9 cellular contexts compared by ENCODE assay signal in the genomic region with DNA sequence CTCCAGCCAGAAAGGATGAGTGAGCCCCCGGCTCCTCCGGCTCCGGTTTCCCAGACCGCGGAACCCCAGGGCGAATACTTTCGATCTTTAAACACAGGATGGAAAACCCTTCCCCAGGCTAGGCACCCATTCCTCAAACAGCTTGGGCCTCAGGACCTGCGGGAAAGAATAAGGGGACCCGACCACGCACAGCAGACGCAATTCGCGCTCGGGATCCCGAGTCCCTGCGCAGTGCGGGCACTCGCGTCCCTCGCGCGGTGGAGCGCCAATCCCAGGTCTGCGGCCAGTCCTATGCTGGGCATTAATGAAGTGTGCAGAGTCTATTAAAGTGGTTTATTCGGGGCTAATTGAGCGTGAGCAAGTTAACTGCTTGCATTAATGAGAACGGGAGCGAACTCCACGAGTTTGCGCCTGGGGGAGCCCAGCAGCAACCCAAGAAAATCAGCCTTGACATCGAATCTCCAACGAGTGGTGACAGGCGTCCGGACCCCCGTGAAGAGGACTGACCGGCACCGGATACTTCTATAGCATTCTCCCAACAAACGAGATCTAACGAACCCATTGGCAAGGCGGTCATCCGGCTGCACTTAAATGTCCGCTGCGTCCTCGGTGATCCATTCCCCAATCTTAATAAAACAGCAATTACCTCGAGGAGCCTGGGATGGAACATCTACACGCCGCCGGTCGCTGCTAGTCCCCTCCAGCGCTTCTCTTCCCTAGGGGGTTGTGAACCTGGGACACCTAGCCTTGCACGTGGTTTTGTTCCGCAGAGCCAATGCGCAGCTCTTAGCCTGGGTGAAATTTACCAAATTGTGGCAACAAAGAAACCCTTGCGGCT. TPM values are rescaled to one million over a fixed set of nuclear protein-coding genes. Genes with fewer than 3 reads are reported as not detected.
DNase-seq lines count a peak whose midpoint lies in the region; ATAC-seq and TF ChIP-seq lines count a peak whose summit lies in the region.
"Had no signal": no experiment of that assay in that cellular context is flagged by ENCODE, and none has a peak within 500 bp of the region (broad histone marks: within the 10 kb centered on the region; RNA-seq: fewer than 3 reads in every experiment).

No MANE protein-coding gene starts in this region.

- ATAC-seq in heart left ventricle, result no peak
- ATAC-seq in left ventricle myocardium superior, result no peak
- no peak for ATAC-seq in upper lobe of left lung (ENCODE audit: low FRiP score in 2 of 2)
- no peak for ATAC-seq in HG03135 (IDR thresholded peaks at IDR 0.05; ENCODE audit: unreplicated experiment)
- no peak for ATAC-seq in GM21576 (IDR thresholded peaks at IDR 0.05; ENCODE audit: unreplicated experiment)

- WGBS in heart left ventricle, 4 donors, result 31 to 52% (median 38%) methylated on average over 53 to 54 of the region's 54 CpGs
- 3% methylated on average over 42 to 54 of the region's 54 CpGs for WGBS in mesodermal cell (ENCODE audit: insufficient coverage in 2 of 2), 2 experiments
- 11 to 20% methylated on average over 37 to 54 of the region's 54 CpGs for WGBS in upper lobe of left lung, 2 donors

- H3K4me3 ChIP-seq in heart left ventricle (peak overlapping the region; percentile 45 to 90 (median 64)), cardiac fibroblast (replicated peaks in 1 of 2; ENCODE audit: low read depth in 2 of 2, low read length in 2 of 2) (peak overlapping the region; percentile 76 to 87), mesodermal cell (ENCODE audit: extremely low read depth, insufficient read depth, low read length, poor library complexity, severe bottlenecking) (peak overlapping the region; percentile 40), upper lobe of left lung (peak overlapping the region; percentile 30 to 63 (median 56))

- TF ChIP-seq POLR2A in heart left ventricle (IDR thresholded peaks at IDR 0.05) (no peak), upper lobe of left lung (IDR thresholded peaks at IDR 0.05) (no peak)

- H3K9me3 ChIP-seq in heart left ventricle, result no peaks in the 10 kb centered on the region
- H3K9me3 ChIP-seq in mesodermal cell (ENCODE audit: control insufficient read depth, low read length), result no peaks in the 10 kb centered on the region
- no peaks in the 10 kb centered on the region for H3K9me3 ChIP-seq in upper lobe of left lung

- intact Hi-C loops in heart left ventricle (cut with DNase I), result loop anchor here in 6 of 10 donors (5.0 to 10.0 kb wide), 6 partner anchors 312 to 922 kb away; no protein-coding TSS in a partner anchor
- intact Hi-C loops in left ventricle myocardium superior (cut with micrococcal nuclease), result no loop called here

- DNase-seq in heart left ventricle (no peak), left ventricle myocardium superior (no peak), cardiac fibroblast (ENCODE audit: low read depth in 2 of 2) (peak in 1 of 2 donors; percentile 32), upper lobe of left lung (peak in 1 of 2 donors; percentile 76), NCI-H774 (lab: John Stamatoyannopoulos, UW) (no peak)
- DNase-seq: KG1 had no signal

- TF ChIP-seq CTCF in heart left ventricle (IDR thresholded peaks at IDR 0.05) (no peak), cardiac fibroblast (IDR thresholded peaks at IDR 0.05; ENCODE audit: low read depth, low read length) (no peak), upper lobe of left lung (IDR thresholded peaks at IDR 0.05) (no peak)

- H3K27ac ChIP-seq in heart left ventricle (peak overlapping the region in 3 of 12 donors; percentile 10 to 84 (median 38)), mesodermal cell (ENCODE audit: low read depth, low read length, severe bottlenecking) (no peak overlapping the region), upper lobe of left lung (peak overlapping the region; percentile 15 to 73 (median 64))

- H3K36me3 ChIP-seq in heart left ventricle, result peaks cover 0 to 16% (median 0%) of the 10 kb centered on the region in 9 donors
- H3K36me3 ChIP-seq in mesodermal cell (ENCODE audit: control insufficient read depth, insufficient read depth, low read length), result no peaks in the 10 kb centered on the region
- H3K36me3 ChIP-seq in upper lobe of left lung, result no peaks in the 10 kb centered on the region

- peaks cover 0 to 97% (median 46%) of the 10 kb centered on the region in 9 donors for H3K27me3 ChIP-seq in heart left ventricle
- peaks cover 0 to 62% (median 35%) of the 10 kb centered on the region in 4 donors for H3K27me3 ChIP-seq in upper lobe of left lung

- TF ChIP-seq EP300 in upper lobe of left lung (IDR thresholded peaks at IDR 0.05), result no peak

- peaks cover 0 to 46% (median 23%) of the 10 kb centered on the region in 12 donors for H3K4me1 ChIP-seq in heart left ventricle
- H3K4me1 ChIP-seq in mesodermal cell (ENCODE audit: control insufficient read depth, insufficient read depth, low read length, poor library complexity, severe bottlenecking), result peaks cover 19% of the 10 kb centered on the region
- H3K4me1 ChIP-seq in upper lobe of left lung, result peaks cover 27 to 51% (median 39%) of the 10 kb centered on the region in 4 donors

RNA-seq across cellular contexts. Expression of gene OSR1, which starts 1.7 kb away (rescaled TPM):
- total RNA-seq in heart left ventricle (10 to 100 TPM in 2 of 9 donors, 1 to 10 TPM in 7; 1.4 to 26.0 (median 4.7) TPM), left ventricle myocardium superior (8.0 TPM), upper lobe of left lung (10 to 100 TPM in 2 of 6 donors, 1 to 10 TPM in 4; 3.2 to 19.4 (median 7.5) TPM)
- polyA plus RNA-seq in heart left ventricle, result 1 to 10 TPM; 3.5 to 6.0 TPM
- 1.0 TPM for polyA plus RNA-seq in mesodermal cell (2013, experiment 1 of 2)
- 0.86 TPM for polyA plus RNA-seq in mesodermal cell (2013, experiment 2 of 2)
